23 cellular contexts compared by ENCODE assay signal in the genomic region with DNA sequence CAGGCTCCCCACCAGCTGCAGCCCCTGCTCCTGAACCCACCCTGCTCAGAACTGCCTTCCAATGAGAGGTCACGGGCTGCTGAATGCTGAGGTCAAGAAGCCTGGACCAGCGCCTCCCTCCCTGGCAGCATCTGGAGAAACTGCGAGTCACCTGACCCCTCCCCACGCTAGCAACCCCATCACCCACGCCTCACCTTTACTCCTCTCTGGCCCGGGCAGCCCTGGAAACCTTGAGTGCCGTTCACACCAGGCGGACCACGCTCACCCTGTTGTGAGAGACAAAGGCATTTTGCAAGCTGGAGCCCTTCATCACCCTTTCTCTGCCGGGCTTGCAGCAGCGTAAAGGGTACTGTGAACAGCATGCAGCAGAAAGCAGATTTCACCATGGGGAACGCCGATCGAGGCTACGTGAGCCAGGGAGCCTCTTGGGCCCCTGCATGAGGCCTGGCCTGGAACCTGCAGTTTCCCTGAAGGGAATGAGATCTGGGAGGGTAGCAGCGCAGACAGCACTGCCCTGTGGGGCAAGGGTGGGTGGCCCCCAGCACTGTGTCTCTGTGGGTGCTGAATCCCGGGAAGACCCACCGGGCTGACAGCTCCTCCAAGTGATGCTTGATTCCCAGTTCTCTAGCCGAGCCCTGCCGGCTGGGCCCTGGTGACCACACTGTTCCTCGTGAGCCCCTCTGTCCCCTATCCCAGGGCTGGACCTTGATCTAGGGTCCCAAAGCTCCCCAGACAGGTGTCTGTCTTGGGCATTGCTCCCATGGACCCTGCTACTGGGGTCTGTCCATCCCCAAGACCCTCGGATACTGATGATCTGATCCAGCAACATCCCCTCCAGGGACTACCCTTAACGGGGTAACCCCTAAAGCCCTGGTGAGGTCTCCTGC. TPM values are rescaled to one million over a fixed set of nuclear protein-coding genes. Genes with fewer than 3 reads are reported as not detected.
DNase-seq lines count a peak whose midpoint lies in the region; ATAC-seq, FAIRE-seq and TF ChIP-seq lines count a peak whose summit lies in the region.
"Had no signal": no experiment of that assay in that cellular context is flagged by ENCODE, and none has a peak within 500 bp of the region (broad histone marks: within the 10 kb centered on the region; RNA-seq: fewer than 3 reads in every experiment).

No MANE protein-coding gene starts in this region.

- 65% methylated on average over 12 of the region's 23 CpGs for WGBS in esophagus muscularis mucosa
- WGBS in pancreas, 2 donors = 63 to 67% methylated on average over 23 of the region's 23 CpGs

- H3K4me3 ChIP-seq in esophagus muscularis mucosa (no peak overlapping the region), muscle layer of colon (ENCODE audit: low read depth in 1 of 2, low read length in 2 of 2) (no peak overlapping the region), stomach smooth muscle (ENCODE audit: low read length in 2 of 2) (peak overlapping the region in 1 of 2 donors; percentile 29), pancreas (no peak overlapping the region)
- H3K4me3 ChIP-seq: GM12878, lung, SK-N-MC had no signal

- intact Hi-C loops in esophagus muscularis mucosa (cut with DNase I) = no loop called here
- intact Hi-C loops in pancreas (cut with DNase I) = no loop called here

- peak overlapping the region; percentile 31 for H3K27ac Mint-ChIP-seq in HFFc6
- H3K27ac Mint-ChIP-seq: activated CD8-positive, alpha-beta T cell treated with anti-CD3 and anti-CD28 coated beads, Interleukin-2, amount 10 ng/mL, durations not matched to agents 7 days and 5 days; CD8-positive, alpha-beta T cell; stimulated activated memory B cell treated with anti-CD40 and anti-IgM and Interleukin-4, amounts not matched to agents 10 μg/mL and 1 μg/mL and 100 μg/mL, for 72 hours had no signal

- peaks cover 13% of the 10 kb centered on the region for H3K27me3 Mint-ChIP-seq in HFFc6 (ENCODE audit: insufficient read depth)
- H3K27me3 Mint-ChIP-seq: activated naive CD8-positive, alpha-beta T cell treated with anti-CD3 and anti-CD28 coated beads for 36 hours; stimulated activated memory B cell treated with anti-CD40 and anti-IgM and Interleukin-4, amounts not matched to agents 10 μg/mL and 1 μg/mL and 100 μg/mL, for 72 hours had no signal

- FAIRE-seq in pancreas (lab: Jason Lieb, UNC) = no peak
- FAIRE-seq: GM12878, HTR-8/SVneo had no signal

- H3K4me3 Mint-ChIP-seq in HFFc6 = no peak overlapping the region
- H3K4me3 Mint-ChIP-seq: activated CD8-positive, alpha-beta T cell treated with anti-CD3 and anti-CD28 coated beads, Interleukin-2, amount 10 ng/mL, durations not matched to agents 7 days and 5 days; activated naive CD8-positive, alpha-beta T cell treated with anti-CD3 and anti-CD28 coated beads for 36 hours; CD8-positive, alpha-beta T cell; stimulated activated memory B cell treated with anti-CD40 and anti-IgM and Interleukin-4, amounts not matched to agents 10 μg/mL and 1 μg/mL and 100 μg/mL, for 72 hours had no signal

- peaks cover 39% of the 10 kb centered on the region for H3K4me1 Mint-ChIP-seq in HFFc6 (ENCODE audit: low read depth)
- H3K4me1 Mint-ChIP-seq: activated naive CD8-positive, alpha-beta T cell treated with anti-CD3 and anti-CD28 coated beads for 36 hours; stimulated activated memory B cell treated with anti-CD40 and anti-IgM and Interleukin-4, amounts not matched to agents 10 μg/mL and 1 μg/mL and 100 μg/mL, for 72 hours had no signal

- H3K27ac ChIP-seq in esophagus muscularis mucosa (replicated peaks in 1 of 4) (peak overlapping the region; percentile 53 to 76 (median 64)), muscle layer of colon (ENCODE audit: low read depth, low read length) (peak overlapping the region; percentile 56), stomach smooth muscle (ENCODE audit: low read length) (peak overlapping the region; percentile 77), pancreas (no peak overlapping the region)
- H3K27ac ChIP-seq: parathyroid adenoma, SK-N-MC had no signal

- no peak overlapping the region for H3K9ac ChIP-seq in muscle layer of colon (ENCODE audit: low read length)
- peak overlapping the region in 1 of 2 donors; percentile 47 for H3K9ac ChIP-seq in stomach smooth muscle (ENCODE audit: low read length in 2 of 2)
- H3K9ac ChIP-seq: parathyroid adenoma had no signal

- no peak for TF ChIP-seq POLR2A in esophagus muscularis mucosa (IDR thresholded peaks at IDR 0.05; ENCODE audit: low read depth)

- H3K9me3 Mint-ChIP-seq in HFFc6 = no peaks in the 10 kb centered on the region
- H3K9me3 Mint-ChIP-seq: activated naive CD8-positive, alpha-beta T cell treated with anti-CD3 and anti-CD28 coated beads for 36 hours; CD8-positive, alpha-beta T cell; stimulated activated memory B cell treated with anti-CD40 and anti-IgM and Interleukin-4, amounts not matched to agents 10 μg/mL and 1 μg/mL and 100 μg/mL, for 72 hours had no signal

- TF ChIP-seq EP300 in esophagus muscularis mucosa (IDR thresholded peaks at IDR 0.05) = no peak

- no peak for TF ChIP-seq CTCF in HFFc6 (IDR thresholded peaks at IDR 0.05)
- no peak for TF ChIP-seq CTCF in esophagus muscularis mucosa (IDR thresholded peaks at IDR 0.05)
- TF ChIP-seq CTCF in pancreas (IDR thresholded peaks at IDR 0.05) = no peak

- no peak for DNase-seq in HFFc6
- no peak for DNase-seq in esophagus muscularis mucosa (ENCODE audit: extremely low spot score)
- DNase-seq in pancreas = no peak
- no peak for DNase-seq in NCI-H2171 (lab: John Stamatoyannopoulos, UW)
- DNase-seq: activated CD8-positive, alpha-beta T cell treated with anti-CD3 and anti-CD28 coated beads, Interleukin-2, amount 10 ng/mL, durations not matched to agents 7 days and 5 days; activated naive CD8-positive, alpha-beta T cell treated with anti-CD3 and anti-CD28 coated beads for 36 hours; CD8-positive, alpha-beta T cell; DMS53; effector memory CD4-positive, alpha-beta T cell; NCI-H1048; NCI-H2029; stimulated activated CD4-positive, alpha-beta T cell treated with anti-CD3 and anti-CD28 coated beads, Interleukin-1b, Interleukin-23, amount 100 ng/mL, for 48 hours had no signal

- H3K36me3 ChIP-seq in esophagus muscularis mucosa (peaks cover 5 to 84% (median 50%) of the 10 kb centered on the region in 4 donors), muscle layer of colon (ENCODE audit: insufficient read depth, low read length) (peaks cover 98% of the 10 kb centered on the region), stomach smooth muscle (ENCODE audit: control insufficient read depth in 2 of 2, insufficient read depth in 2 of 2, low read length in 2 of 2) (peaks cover 87 to 88% of the 10 kb centered on the region in 2 donors), pancreas (no peaks in the 10 kb centered on the region)

- no peak for ATAC-seq in pancreas
- no peak for ATAC-seq in GM18519 (IDR thresholded peaks at IDR 0.05; ENCODE audit: low FRiP score, unreplicated experiment)
- ATAC-seq in HG03135 (IDR thresholded peaks at IDR 0.05; ENCODE audit: unreplicated experiment) = no peak
- ATAC-seq: activated CD8-positive, alpha-beta T cell treated with anti-CD3 and anti-CD28 coated beads, Interleukin-2, amount 10 ng/mL, durations not matched to agents 7 days and 5 days; CD8-positive, alpha-beta T cell; GM12878; Panc1; stimulated activated memory B cell treated with anti-CD40 and anti-IgM and Interleukin-4, amounts not matched to agents 10 μg/mL and 1 μg/mL and 100 μg/mL, for 72 hours had no signal

- H3K27me3 ChIP-seq in esophagus muscularis mucosa (no peaks in the 10 kb centered on the region), muscle layer of colon (ENCODE audit: control insufficient read depth in 1 of 2, insufficient read depth in 2 of 2, low read length in 2 of 2) (no peaks in the 10 kb centered on the region), stomach smooth muscle (ENCODE audit: control insufficient read depth in 1 of 2, insufficient read depth in 2 of 2, low read length in 2 of 2) (no peaks in the 10 kb centered on the region), pancreas (no peaks in the 10 kb centered on the region)

- H3K9me3 ChIP-seq in esophagus muscularis mucosa (no peaks in the 10 kb centered on the region), muscle layer of colon (ENCODE audit: low read length) (no peaks in the 10 kb centered on the region), stomach smooth muscle (ENCODE audit: control insufficient read depth in 2 of 2, low read length in 2 of 2) (no peaks in the 10 kb centered on the region), pancreas (no peaks in the 10 kb centered on the region)

- peaks cover 82% of the 10 kb centered on the region for H3K36me3 Mint-ChIP-seq in HFFc6 (ENCODE audit: low read depth)
- H3K36me3 Mint-ChIP-seq: activated naive CD8-positive, alpha-beta T cell treated with anti-CD3 and anti-CD28 coated beads for 36 hours; stimulated activated memory B cell treated with anti-CD40 and anti-IgM and Interleukin-4, amounts not matched to agents 10 μg/mL and 1 μg/mL and 100 μg/mL, for 72 hours had no signal

- H3K4me1 ChIP-seq in esophagus muscularis mucosa (peaks cover 0 to 53% (median 45%) of the 10 kb centered on the region in 4 donors), muscle layer of colon (ENCODE audit: insufficient read depth, low read length) (peaks cover 55% of the 10 kb centered on the region), stomach smooth muscle (ENCODE audit: control insufficient read depth, insufficient read depth, low read length) (peaks cover 50% of the 10 kb centered on the region), pancreas (no peaks in the 10 kb centered on the region)
- H3K4me1 ChIP-seq: parathyroid adenoma had no signal

RNA-seq across cellular contexts. Expression of a gene that starts 53.8 kb away (rescaled TPM):
- total RNA-seq in HFFc6 (2021; fragmentation: NEBNext Ultra II Directional; extraction: Animal tissue kit (Norgen Biotek cat#: 25700)) = 100 to 1,000 TPM; 409 to 759 (median 458) TPM
- total RNA-seq in esophagus muscularis mucosa = 100 to 1,000 TPM in 3 of 4 donors, 10 to 100 TPM in 1; 96.2 to 350 (median 192) TPM
- total RNA-seq in pancreas = 100 to 1,000 TPM in 1 of 6 donors, 10 to 100 TPM in 3, 1 to 10 TPM in 2; 9.7 to 249 (median 53.5) TPM
- 1 to 10 TPM; 5.0 to 9.0 TPM for polyA plus RNA-seq in pancreas

Comparison
In these comparisons a context has a peak if more than half of its experiments do, and no peak if none do; other contexts are left out.
1. H3K27ac ChIP-seq: peak in esophagus muscularis mucosa (4 of 4), muscle layer of colon (single experiment) and stomach smooth muscle (single experiment); none in pancreas (0 of 4).